In the genomic region with DNA sequence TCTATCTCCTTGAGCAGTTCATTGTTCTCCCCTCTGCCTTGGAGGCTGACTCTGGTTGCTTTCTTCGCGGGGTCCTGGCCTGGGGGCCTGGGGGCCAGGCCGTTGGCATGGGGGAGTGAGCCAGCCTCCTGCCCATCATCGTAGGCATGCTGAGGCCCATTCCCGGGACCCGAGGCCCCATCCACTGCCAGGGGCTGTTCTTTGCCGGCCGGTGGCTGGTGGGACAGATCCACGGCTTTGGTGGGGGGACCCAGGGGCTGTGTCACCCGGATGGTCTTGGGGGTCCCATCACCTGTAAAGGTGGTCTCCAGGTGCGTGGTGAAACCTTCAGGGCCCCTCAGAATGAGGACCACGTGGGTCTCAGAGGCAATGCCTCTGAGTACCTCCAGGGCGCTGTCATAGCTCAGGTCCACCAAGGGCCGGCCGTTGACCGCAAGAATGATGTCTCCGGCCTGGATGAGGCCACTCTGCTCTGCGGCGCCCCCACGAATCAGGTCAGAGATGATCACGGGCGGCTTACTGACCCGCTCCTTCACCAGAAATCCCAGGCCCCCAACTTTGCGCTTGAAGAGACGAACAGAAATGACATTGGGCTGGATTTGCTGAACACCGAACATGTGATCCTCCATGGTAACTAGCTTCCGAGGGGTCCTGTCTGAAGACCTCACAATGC, we compare ENCODE assay signal across 2 cellular contexts.
TF ChIP-seq lines count a peak whose summit lies in the region.

No MANE protein-coding gene starts in this region.

TF ChIP-seq in GM23338, 12 proteins besides CTCF, POLR2A, EP300 and RAD21 (continued from another document):
- TF ChIP-seq, protein P1, sequence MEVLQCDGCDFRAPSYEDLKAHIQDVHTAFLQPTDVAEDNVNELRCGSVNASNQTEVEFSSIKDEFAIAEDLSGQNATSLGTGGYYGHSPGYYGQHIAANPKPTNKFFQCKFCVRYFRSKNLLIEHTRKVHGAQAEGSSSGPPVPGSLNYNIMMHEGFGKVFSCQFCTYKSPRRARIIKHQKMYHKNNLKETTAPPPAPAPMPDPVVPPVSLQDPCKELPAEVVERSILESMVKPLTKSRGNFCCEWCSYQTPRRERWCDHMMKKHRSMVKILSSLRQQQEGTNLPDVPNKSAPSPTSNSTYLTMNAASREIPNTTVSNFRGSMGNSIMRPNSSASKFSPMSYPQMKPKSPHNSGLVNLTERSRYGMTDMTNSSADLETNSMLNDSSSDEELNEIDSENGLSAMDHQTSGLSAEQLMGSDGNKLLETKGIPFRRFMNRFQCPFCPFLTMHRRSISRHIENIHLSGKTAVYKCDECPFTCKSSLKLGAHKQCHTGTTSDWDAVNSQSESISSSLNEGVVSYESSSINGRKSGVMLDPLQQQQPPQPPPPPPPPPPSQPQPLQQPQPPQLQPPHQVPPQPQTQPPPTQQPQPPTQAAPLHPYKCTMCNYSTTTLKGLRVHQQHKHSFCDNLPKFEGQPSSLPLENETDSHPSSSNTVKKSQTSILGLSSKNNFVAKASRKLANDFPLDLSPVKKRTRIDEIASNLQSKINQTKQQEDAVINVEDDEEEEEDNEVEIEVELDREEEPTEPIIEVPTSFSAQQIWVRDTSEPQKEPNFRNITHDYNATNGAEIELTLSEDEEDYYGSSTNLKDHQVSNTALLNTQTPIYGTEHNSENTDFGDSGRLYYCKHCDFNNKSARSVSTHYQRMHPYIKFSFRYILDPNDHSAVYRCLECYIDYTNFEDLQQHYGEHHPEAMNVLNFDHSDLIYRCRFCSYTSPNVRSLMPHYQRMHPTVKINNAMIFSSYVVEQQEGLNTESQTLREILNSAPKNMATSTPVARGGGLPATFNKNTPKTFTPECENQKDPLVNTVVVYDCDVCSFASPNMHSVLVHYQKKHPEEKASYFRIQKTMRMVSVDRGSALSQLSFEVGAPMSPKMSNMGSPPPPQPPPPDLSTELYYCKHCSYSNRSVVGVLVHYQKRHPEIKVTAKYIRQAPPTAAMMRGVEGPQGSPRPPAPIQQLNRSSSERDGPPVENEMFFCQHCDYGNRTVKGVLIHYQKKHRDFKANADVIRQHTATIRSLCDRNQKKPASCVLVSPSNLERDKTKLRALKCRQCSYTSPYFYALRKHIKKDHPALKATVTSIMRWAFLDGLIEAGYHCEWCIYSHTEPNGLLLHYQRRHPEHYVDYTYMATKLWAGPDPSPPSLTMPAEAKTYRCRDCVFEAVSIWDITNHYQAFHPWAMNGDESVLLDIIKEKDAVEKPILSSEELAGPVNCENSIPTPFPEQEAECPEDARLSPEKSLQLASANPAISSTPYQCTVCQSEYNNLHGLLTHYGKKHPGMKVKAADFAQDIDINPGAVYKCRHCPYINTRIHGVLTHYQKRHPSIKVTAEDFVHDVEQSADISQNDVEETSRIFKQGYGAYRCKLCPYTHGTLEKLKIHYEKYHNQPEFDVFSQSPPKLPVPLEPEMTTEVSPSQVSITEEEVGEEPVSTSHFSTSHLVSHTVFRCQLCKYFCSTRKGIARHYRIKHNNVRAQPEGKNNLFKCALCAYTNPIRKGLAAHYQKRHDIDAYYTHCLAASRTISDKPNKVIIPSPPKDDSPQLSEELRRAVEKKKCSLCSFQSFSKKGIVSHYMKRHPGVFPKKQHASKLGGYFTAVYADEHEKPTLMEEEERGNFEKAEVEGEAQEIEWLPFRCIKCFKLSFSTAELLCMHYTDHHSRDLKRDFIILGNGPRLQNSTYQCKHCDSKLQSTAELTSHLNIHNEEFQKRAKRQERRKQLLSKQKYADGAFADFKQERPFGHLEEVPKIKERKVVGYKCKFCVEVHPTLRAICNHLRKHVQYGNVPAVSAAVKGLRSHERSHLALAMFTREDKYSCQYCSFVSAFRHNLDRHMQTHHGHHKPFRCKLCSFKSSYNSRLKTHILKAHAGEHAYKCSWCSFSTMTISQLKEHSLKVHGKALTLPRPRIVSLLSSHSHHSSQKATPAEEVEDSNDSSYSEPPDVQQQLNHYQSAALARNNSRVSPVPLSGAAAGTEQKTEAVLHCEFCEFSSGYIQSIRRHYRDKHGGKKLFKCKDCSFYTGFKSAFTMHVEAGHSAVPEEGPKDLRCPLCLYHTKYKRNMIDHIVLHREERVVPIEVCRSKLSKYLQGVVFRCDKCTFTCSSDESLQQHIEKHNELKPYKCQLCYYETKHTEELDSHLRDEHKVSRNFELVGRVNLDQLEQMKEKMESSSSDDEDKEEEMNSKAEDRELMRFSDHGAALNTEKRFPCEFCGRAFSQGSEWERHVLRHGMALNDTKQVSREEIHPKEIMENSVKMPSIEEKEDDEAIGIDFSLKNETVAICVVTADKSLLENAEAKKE (CRISPR knock-in tag; IDR thresholded peaks at IDR 0.05) = no peak
- no peak for TF ChIP-seq EZH2 (IDR thresholded peaks at IDR 0.05; ENCODE audit: low read depth, unreplicated experiment)
- TF ChIP-seq CREB1 (CRISPR knock-in tag; IDR thresholded peaks at IDR 0.05; ENCODE audit: low read depth) = no peak
- no peak for TF ChIP-seq JUNB (IDR thresholded peaks at IDR 0.05; ENCODE audit: unreplicated experiment)
- no peak for TF ChIP-seq POLR2AphosphoS5 (IDR thresholded peaks at IDR 0.05; ENCODE audit: low read depth)
- TF ChIP-seq EZH2phosphoT487 (IDR thresholded peaks at IDR 0.05; ENCODE audit: unreplicated experiment) = no peak
- no peak for TF ChIP-seq STAT1 (IDR thresholded peaks at IDR 0.05; ENCODE audit: unreplicated experiment)
- TF ChIP-seq, protein P2, sequence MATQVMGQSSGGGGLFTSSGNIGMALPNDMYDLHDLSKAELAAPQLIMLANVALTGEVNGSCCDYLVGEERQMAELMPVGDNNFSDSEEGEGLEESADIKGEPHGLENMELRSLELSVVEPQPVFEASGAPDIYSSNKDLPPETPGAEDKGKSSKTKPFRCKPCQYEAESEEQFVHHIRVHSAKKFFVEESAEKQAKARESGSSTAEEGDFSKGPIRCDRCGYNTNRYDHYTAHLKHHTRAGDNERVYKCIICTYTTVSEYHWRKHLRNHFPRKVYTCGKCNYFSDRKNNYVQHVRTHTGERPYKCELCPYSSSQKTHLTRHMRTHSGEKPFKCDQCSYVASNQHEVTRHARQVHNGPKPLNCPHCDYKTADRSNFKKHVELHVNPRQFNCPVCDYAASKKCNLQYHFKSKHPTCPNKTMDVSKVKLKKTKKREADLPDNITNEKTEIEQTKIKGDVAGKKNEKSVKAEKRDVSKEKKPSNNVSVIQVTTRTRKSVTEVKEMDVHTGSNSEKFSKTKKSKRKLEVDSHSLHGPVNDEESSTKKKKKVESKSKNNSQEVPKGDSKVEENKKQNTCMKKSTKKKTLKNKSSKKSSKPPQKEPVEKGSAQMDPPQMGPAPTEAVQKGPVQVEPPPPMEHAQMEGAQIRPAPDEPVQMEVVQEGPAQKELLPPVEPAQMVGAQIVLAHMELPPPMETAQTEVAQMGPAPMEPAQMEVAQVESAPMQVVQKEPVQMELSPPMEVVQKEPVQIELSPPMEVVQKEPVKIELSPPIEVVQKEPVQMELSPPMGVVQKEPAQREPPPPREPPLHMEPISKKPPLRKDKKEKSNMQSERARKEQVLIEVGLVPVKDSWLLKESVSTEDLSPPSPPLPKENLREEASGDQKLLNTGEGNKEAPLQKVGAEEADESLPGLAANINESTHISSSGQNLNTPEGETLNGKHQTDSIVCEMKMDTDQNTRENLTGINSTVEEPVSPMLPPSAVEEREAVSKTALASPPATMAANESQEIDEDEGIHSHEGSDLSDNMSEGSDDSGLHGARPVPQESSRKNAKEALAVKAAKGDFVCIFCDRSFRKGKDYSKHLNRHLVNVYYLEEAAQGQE (IDR thresholded peaks at IDR 0.05; ENCODE audit: unreplicated experiment) = no peak

TF ChIP-seq in WTC11, 78 proteins besides CTCF, POLR2A, EP300 and RAD21 (continued from another document):
- TF ChIP-seq, protein P3, sequence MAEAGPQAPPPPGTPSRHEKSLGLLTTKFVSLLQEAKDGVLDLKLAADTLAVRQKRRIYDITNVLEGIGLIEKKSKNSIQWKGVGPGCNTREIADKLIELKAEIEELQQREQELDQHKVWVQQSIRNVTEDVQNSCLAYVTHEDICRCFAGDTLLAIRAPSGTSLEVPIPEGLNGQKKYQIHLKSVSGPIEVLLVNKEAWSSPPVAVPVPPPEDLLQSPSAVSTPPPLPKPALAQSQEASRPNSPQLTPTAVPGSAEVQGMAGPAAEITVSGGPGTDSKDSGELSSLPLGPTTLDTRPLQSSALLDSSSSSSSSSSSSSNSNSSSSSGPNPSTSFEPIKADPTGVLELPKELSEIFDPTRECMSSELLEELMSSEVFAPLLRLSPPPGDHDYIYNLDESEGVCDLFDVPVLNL (CRISPR knock-in tag; IDR thresholded peaks at IDR 0.05; ENCODE audit: borderline replicate concordance, low read depth) = no peak
- TF ChIP-seq ELF4 (CRISPR knock-in tag; IDR thresholded peaks at IDR 0.05; ENCODE audit: low read depth) (no peak), TP53 (CRISPR knock-in tag; IDR thresholded peaks at IDR 0.05) (no peak), ZNF396 (CRISPR knock-in tag; IDR thresholded peaks at IDR 0.05; ENCODE audit: borderline replicate concordance) (no peak)
